ENCODE assay signal across 1 cellular context in genomic region chr19:40662925-40663711, GRCh38.
TF ChIP-seq lines count a peak whose summit lies in the region.

No MANE protein-coding gene starts in this region.

TF ChIP-seq in K562, 482 proteins besides CTCF, POLR2A, EP300 and RAD21 (continued from another document and continues in another):
- no peak for TF ChIP-seq MBD1 (CRISPR knock-in tag; IDR thresholded peaks at IDR 0.05)
- no peak for TF ChIP-seq MCM5 (IDR thresholded peaks at IDR 0.05; ENCODE audit: low read depth)
- no peak for TF ChIP-seq HNRNPLL (IDR thresholded peaks at IDR 0.05; ENCODE audit: low read depth, low read length, poor library complexity, severe bottlenecking)
- TF ChIP-seq NFRKB (IDR thresholded peaks at IDR 0.05; ENCODE audit: low read depth): no peak
- TF ChIP-seq PTRF (tag; IDR thresholded peaks at IDR 0.05): no peak
- TF ChIP-seq CEBPB (tag; IDR thresholded peaks at IDR 0.05): no peak
- peak; percentile 60 for TF ChIP-seq KDM5B (IDR thresholded peaks at IDR 0.05; ENCODE audit: insufficient replicate concordance, low read depth, low read length)
- TF ChIP-seq ZNF174 (CRISPR knock-in tag; IDR thresholded peaks at IDR 0.05): no peak
- TF ChIP-seq LCOR (CRISPR knock-in tag; IDR thresholded peaks at IDR 0.05): no peak; the same call in 1 of the 2 replicates
- no peak for TF ChIP-seq CC2D1A (IDR thresholded peaks at IDR 0.05)
- no peak for TF ChIP-seq E4F1 (CRISPR knock-in tag; IDR thresholded peaks at IDR 0.05; ENCODE audit: borderline replicate concordance)
- TF ChIP-seq ZNF766 (CRISPR knock-in tag; conservative IDR thresholded peaks at IDR 0.05): no peak
- TF ChIP-seq ZNF253 (CRISPR knock-in tag; conservative IDR thresholded peaks at IDR 0.05): no peak
- TF ChIP-seq RCOR1 (IDR thresholded peaks at IDR 0.05; ENCODE audit: borderline replicate concordance in 1 of 2, low read depth in 2 of 2, low read length in 2 of 2): peak in 1 of 2 experiments; percentile 48; a peak in 1 of 4 replicates
- no peak for TF ChIP-seq ZNF695 (CRISPR knock-in tag; IDR thresholded peaks at IDR 0.05)
- no peak for TF ChIP-seq HDGF (IDR thresholded peaks at IDR 0.05)
- peak; percentile 86; the same call in 1 of the 2 replicates for TF ChIP-seq GATAD2B (IDR thresholded peaks at IDR 0.05; ENCODE audit: borderline replicate concordance)
- peak; percentile 88 for TF ChIP-seq ZBTB33 (CRISPR knock-in tag; IDR thresholded peaks at IDR 0.05)
- TF ChIP-seq MAFK (IDR thresholded peaks at IDR 0.05; ENCODE audit: low read length): no peak
- peak; percentile 98 for TF ChIP-seq ARID4B (CRISPR knock-in tag; IDR thresholded peaks at IDR 0.05)
- TF ChIP-seq YY1 (IDR thresholded peaks at IDR 0.05; ENCODE audit: borderline replicate concordance in 1 of 3, control insufficient read depth in 1 of 3, extremely low read depth in 1 of 3, insufficient read depth in 3 of 3, insufficient read length in 1 of 3, insufficient replicate concordance in 2 of 3, low read depth in 1 of 3, low read length in 2 of 3): peak in 1 of 3 experiments; percentile 50
- peak; percentile 92 for TF ChIP-seq EGR1 (conservative IDR thresholded peaks at IDR 0.05)
- peak; percentile 93 for TF ChIP-seq SMC3 (conservative IDR thresholded peaks at IDR 0.05; ENCODE audit: insufficient read depth, low read depth, low read length)
- no peak for TF ChIP-seq GTF2E2 (tag; IDR thresholded peaks at IDR 0.05)
- TF ChIP-seq ZNF609 (CRISPR knock-in tag; IDR thresholded peaks at IDR 0.05; ENCODE audit: borderline replicate concordance): peak; percentile 82; the same call in 1 of the 2 replicates
- peak; percentile 24; the same call in 1 of the 2 replicates for TF ChIP-seq NCOR1 (IDR thresholded peaks at IDR 0.05)
- no peak for TF ChIP-seq RBM17 (IDR thresholded peaks at IDR 0.05; ENCODE audit: borderline replicate concordance, low read depth, low read length)
- TF ChIP-seq STAT6 (CRISPR knock-in tag; IDR thresholded peaks at IDR 0.05): no peak
- no peak for TF ChIP-seq IRF9 (tag; IDR thresholded peaks at IDR 0.05)
- TF ChIP-seq ZBTB49 (CRISPR knock-in tag; IDR thresholded peaks at IDR 0.05; ENCODE audit: borderline replicate concordance): no peak
- TF ChIP-seq BRF2 (IDR thresholded peaks at IDR 0.05; ENCODE audit: borderline replicate concordance, insufficient read depth, insufficient read length): no peak
- TF ChIP-seq STAT5A (IDR thresholded peaks at IDR 0.05; ENCODE audit: borderline replicate concordance, low read length): no peak
- TF ChIP-seq ZKSCAN1 (IDR thresholded peaks at IDR 0.05; ENCODE audit: low read depth, low read length): no peak
- no peak for TF ChIP-seq NCOA2 (IDR thresholded peaks at IDR 0.05; ENCODE audit: partially characterized antibody in 2 of 2)
